ENCODE assay signal across 9 cellular contexts in the genomic region with DNA sequence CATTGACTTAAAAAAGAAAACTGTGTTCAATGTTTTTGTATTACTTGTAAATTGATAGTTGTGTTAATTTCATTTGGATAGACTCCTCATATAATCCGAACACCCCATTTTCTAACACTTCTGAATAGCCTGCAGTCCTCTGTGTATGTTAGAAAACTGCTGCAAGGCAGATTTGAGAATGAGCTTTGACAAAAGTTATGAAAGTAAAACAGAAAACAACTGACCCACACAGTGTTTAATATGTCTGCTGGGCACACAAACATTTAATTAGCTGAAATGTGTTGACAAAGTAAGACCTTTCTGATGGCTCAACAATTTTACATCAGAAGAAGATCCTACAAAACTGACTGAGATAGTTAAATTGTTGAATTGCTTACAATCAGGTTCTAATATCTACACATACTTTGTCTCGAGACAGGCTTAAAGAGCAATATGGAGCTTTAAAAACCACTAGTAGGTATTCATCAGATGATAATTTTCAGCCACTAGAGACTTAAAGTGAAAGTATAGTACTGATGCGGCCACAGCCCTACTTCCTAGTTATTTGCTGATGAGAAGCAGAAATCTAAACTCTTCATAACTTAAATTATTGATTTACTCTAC. TPM values are rescaled to one million over a fixed set of nuclear protein-coding genes. Genes with fewer than 3 reads are reported as not detected.
DNase-seq lines count a peak whose midpoint lies in the region; ATAC-seq and TF ChIP-seq lines count a peak whose summit lies in the region.
"Had no signal": no experiment of that assay in that cellular context is flagged by ENCODE, and none has a peak within 500 bp of the region (broad histone marks: within the 10 kb centered on the region; RNA-seq: fewer than 3 reads in every experiment).

No MANE protein-coding gene starts in this region.

- H3K36me3 ChIP-seq in left lung = no peaks in the 10 kb centered on the region

- no peaks in the 10 kb centered on the region for H3K27me3 ChIP-seq in left lung

- no peaks in the 10 kb centered on the region for H3K4me1 ChIP-seq in left lung

- H3K9me3 ChIP-seq in left lung = no peaks in the 10 kb centered on the region

- no peak overlapping the region for H3K27ac ChIP-seq in left lung

- intact Hi-C loops in cardiac septum (cut with DNase I) (no loop called here), left lung (cut with DNase I) (no loop called here)

- TF ChIP-seq CTCF in fibroblast of mammary gland (conservative IDR thresholded peaks at IDR 0.05; ENCODE audit: control insufficient read depth, insufficient read depth, low read depth, low read length) (no peak), left lung (IDR thresholded peaks at IDR 0.05) (no peak)

- ATAC-seq in GM18868 (IDR thresholded peaks at IDR 0.05; ENCODE audit: unreplicated experiment) (peak; percentile 93), GM21786 (IDR thresholded peaks at IDR 0.05; ENCODE audit: unreplicated experiment) (peak; percentile 94), HG03196 (IDR thresholded peaks at IDR 0.05; ENCODE audit: unreplicated experiment) (peak; percentile 67), left lung (no peak)

- DNase-seq in fibroblast of mammary gland (ENCODE audit: low read depth) (peak; percentile 5), SHP77 treated with DMSO at 0.1 percent for 48 hours (lab: John Stamatoyannopoulos, UW) (no peak), DMS79 (lab: John Stamatoyannopoulos, UW) (no peak), cardiac septum (ENCODE audit: low spot score) (no peak), left lung (no peak)
- DNase-seq: NCI-H526 had no signal

- no peak overlapping the region for H3K4me3 ChIP-seq in fibroblast of mammary gland (ENCODE audit: control insufficient read depth, low read depth, low read length)
- no peak overlapping the region for H3K4me3 ChIP-seq in left lung

RNA-seq across cellular contexts. Expression of gene PRMT6, which starts 40.0 kb away (rescaled TPM):
- total RNA-seq in cardiac septum (3.8 TPM), left lung (10 to 100 TPM; 11.1 to 11.5 TPM)
